In the genomic region with DNA sequence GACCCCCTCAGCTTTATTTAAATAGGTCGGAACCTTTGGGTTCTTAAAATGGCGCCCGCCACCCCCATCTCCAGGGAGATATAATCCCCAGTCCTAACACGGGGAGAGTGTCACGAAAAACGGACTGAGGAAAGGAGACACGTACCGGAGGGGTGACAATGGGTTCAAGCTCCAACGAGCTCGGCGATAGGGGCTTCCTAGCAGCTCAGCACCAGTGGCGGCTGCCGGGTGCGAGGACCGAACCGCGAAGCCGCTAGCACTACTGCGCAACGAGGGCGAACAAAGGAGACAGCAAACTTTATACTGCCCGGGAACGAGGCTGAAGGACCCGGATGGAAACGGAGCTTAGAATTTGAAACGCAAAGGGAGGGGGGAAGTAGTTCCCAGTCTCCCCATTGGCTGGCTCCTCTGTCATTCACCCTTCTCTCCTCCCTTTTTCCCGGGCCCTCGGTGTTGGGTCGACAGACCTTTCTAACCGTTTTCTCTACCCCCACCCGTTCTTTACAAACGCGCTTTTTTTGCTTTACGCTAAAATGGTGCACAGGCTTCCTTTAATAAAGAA, we compare ENCODE assay signal across 1 cellular context.
TF ChIP-seq lines count a peak whose summit lies in the region.

A gene (minus strand): TSS at position 274 of the 562 bp plus-strand sequence. CDS start 1,298 bp downstream, outside the sequence.

TF ChIP-seq in WTC11, 78 proteins besides CTCF, POLR2A, EP300 and RAD21 (continued from another document):
- TF ChIP-seq, protein P1, sequence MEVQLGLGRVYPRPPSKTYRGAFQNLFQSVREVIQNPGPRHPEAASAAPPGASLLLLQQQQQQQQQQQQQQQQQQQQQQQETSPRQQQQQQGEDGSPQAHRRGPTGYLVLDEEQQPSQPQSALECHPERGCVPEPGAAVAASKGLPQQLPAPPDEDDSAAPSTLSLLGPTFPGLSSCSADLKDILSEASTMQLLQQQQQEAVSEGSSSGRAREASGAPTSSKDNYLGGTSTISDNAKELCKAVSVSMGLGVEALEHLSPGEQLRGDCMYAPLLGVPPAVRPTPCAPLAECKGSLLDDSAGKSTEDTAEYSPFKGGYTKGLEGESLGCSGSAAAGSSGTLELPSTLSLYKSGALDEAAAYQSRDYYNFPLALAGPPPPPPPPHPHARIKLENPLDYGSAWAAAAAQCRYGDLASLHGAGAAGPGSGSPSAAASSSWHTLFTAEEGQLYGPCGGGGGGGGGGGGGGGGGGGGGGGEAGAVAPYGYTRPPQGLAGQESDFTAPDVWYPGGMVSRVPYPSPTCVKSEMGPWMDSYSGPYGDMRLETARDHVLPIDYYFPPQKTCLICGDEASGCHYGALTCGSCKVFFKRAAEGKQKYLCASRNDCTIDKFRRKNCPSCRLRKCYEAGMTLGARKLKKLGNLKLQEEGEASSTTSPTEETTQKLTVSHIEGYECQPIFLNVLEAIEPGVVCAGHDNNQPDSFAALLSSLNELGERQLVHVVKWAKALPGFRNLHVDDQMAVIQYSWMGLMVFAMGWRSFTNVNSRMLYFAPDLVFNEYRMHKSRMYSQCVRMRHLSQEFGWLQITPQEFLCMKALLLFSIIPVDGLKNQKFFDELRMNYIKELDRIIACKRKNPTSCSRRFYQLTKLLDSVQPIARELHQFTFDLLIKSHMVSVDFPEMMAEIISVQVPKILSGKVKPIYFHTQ (CRISPR knock-in tag; IDR thresholded peaks at IDR 0.05) = no peak; the same call in 1 of the 2 replicates
- TF ChIP-seq NFYB (CRISPR knock-in tag; conservative IDR thresholded peaks at IDR 0.05; ENCODE audit: low read depth) (peak; percentile 74), PRRX2 (CRISPR knock-in tag; IDR thresholded peaks at IDR 0.05) (no peak), TEAD1 (CRISPR knock-in tag; IDR thresholded peaks at IDR 0.05) (0 out of 2 replicates have a peak, but pooled peaks have one; percentile 15), MYBL2 (CRISPR knock-in tag; IDR thresholded peaks at IDR 0.05) (peak; percentile 85), CREM (CRISPR knock-in tag; IDR thresholded peaks at IDR 0.05) (no peak), ZNF263 (CRISPR knock-in tag; IDR thresholded peaks at IDR 0.05; ENCODE audit: low read depth) (no peak), TEAD4 (CRISPR knock-in tag; IDR thresholded peaks at IDR 0.05) (no peak; the same call in 1 of the 2 replicates), FOXJ3 (CRISPR knock-in tag; IDR thresholded peaks at IDR 0.05; ENCODE audit: borderline replicate concordance) (no peak), MXD4 (CRISPR knock-in tag; IDR thresholded peaks at IDR 0.05; ENCODE audit: borderline replicate concordance) (no peak), SOX15 (CRISPR knock-in tag; IDR thresholded peaks at IDR 0.05) (no peak), RORB (CRISPR knock-in tag; IDR thresholded peaks at IDR 0.05) (no peak), JUN (CRISPR knock-in tag; IDR thresholded peaks at IDR 0.05) (no peak), ZNF671 (CRISPR knock-in tag; IDR thresholded peaks at IDR 0.05) (no peak)
- TF ChIP-seq, protein P2, sequence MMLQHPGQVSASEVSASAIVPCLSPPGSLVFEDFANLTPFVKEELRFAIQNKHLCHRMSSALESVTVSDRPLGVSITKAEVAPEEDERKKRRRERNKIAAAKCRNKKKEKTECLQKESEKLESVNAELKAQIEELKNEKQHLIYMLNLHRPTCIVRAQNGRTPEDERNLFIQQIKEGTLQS (CRISPR knock-in tag; conservative IDR thresholded peaks at IDR 0.05) = no peak
- TF ChIP-seq, protein P3, sequence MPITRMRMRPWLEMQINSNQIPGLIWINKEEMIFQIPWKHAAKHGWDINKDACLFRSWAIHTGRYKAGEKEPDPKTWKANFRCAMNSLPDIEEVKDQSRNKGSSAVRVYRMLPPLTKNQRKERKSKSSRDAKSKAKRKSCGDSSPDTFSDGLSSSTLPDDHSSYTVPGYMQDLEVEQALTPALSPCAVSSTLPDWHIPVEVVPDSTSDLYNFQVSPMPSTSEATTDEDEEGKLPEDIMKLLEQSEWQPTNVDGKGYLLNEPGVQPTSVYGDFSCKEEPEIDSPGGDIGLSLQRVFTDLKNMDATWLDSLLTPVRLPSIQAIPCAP (CRISPR knock-in tag; IDR thresholded peaks at IDR 0.05) = no peak
